ENCODE assay signal across 8 cellular contexts in genomic region chr20:45322952-45323383, GRCh38. TPM values are rescaled to one million over a fixed set of nuclear protein-coding genes. Genes with fewer than 3 reads are reported as not detected.
DNase-seq lines count a peak whose midpoint lies in the region; ATAC-seq and TF ChIP-seq lines count a peak whose summit lies in the region.

No MANE protein-coding gene starts in this region.

- H3K36me3 ChIP-seq in suprapubic skin: peaks cover 30% of the 10 kb centered on the region

- no peak overlapping the region for H3K4me3 ChIP-seq in choroid plexus epithelial cell (ENCODE audit: low read depth, low read length)
- H3K4me3 ChIP-seq in suprapubic skin: no peak overlapping the region

- no peaks in the 10 kb centered on the region for H3K9me3 ChIP-seq in suprapubic skin

- no peak for TF ChIP-seq EP300 in suprapubic skin (IDR thresholded peaks at IDR 0.05)

- no peaks in the 10 kb centered on the region for H3K27me3 ChIP-seq in suprapubic skin

- no peak for ATAC-seq in GM18505 (IDR thresholded peaks at IDR 0.05; ENCODE audit: unreplicated experiment)

- peaks cover 5% of the 10 kb centered on the region for H3K4me1 ChIP-seq in suprapubic skin

- 54% methylated on average over 7 of the region's 7 CpGs for WGBS in suprapubic skin

- H3K27ac ChIP-seq in suprapubic skin: no peak overlapping the region

- TF ChIP-seq CTCF in choroid plexus epithelial cell (conservative IDR thresholded peaks at IDR 0.05; ENCODE audit: low read depth, low read length) (peak; percentile 25), suprapubic skin (IDR thresholded peaks at IDR 0.05) (no peak)

- TF ChIP-seq POLR2A in GM18505 (IDR thresholded peaks at IDR 0.05; ENCODE audit: borderline replicate concordance, extremely low read depth, insufficient read depth, insufficient read length): no peak
- no peak for TF ChIP-seq POLR2A in suprapubic skin (IDR thresholded peaks at IDR 0.05)

- peak; percentile 15 for DNase-seq in NCI-H1092 treated with DMSO at 0.1 percent for 48 hours (lab: John Stamatoyannopoulos, UW)
- DNase-seq in NCI-H1092 (lab: John Stamatoyannopoulos, UW): no peak
- DNase-seq in NCI-H82 (lab: John Stamatoyannopoulos, UW): peak; percentile 85
- DNase-seq in choroid plexus epithelial cell (ENCODE audit: low read depth): peak; percentile 50
- DNase-seq in midbrain (lab: John Stamatoyannopoulos, UW): peak; percentile 83
- no peak for DNase-seq in stimulated activated naive CD4-positive, alpha-beta T cell (lab: John Stamatoyannopoulos, UW)
- DNase-seq in suprapubic skin (ENCODE audit: low spot score in 2 of 2): no peak

RNA-seq across cellular contexts. Expression of gene MATN4, which starts 14.9 kb away (rescaled TPM):
- 1 to 10 TPM in 1 of 4 donors, under 1 TPM in 2, not detected in 1; 0.25 to 1.5 (median 0.94) TPM for total RNA-seq in suprapubic skin

RNA-seq across cellular contexts. Expression of gene RBPJL, which starts 16.3 kb away (rescaled TPM):
- total RNA-seq in suprapubic skin: not detected

RNA-seq across cellular contexts. Expression of gene SDC4, which starts 25.3 kb away (rescaled TPM):
- 100 to 1,000 TPM; 156 to 255 (median 216) TPM for total RNA-seq in suprapubic skin

RNA-seq across cellular contexts. Expression of gene SYS1, which starts 40.0 kb away (rescaled TPM):
- 10 to 100 TPM; 30.9 to 49.5 (median 38.7) TPM for total RNA-seq in suprapubic skin

RNA-seq across cellular contexts. Expression of gene TP53TG5, which starts 55.2 kb away (rescaled TPM):
- under 1 TPM in 1 of 4 donors, not detected in 3; 0.32 TPM for total RNA-seq in suprapubic skin

Comparison
In these comparisons a context has a peak if more than half of its experiments do, and no peak if none do; other contexts are left out.
1. DNase-seq: peak in NCI-H1092 treated with DMSO at 0.1 percent for 48 hours (single experiment), NCI-H82 (single experiment), choroid plexus epithelial cell (single experiment) and midbrain (single experiment); none in NCI-H1092 (single experiment), stimulated activated naive CD4-positive, alpha-beta T cell (0 of 6) and suprapubic skin (0 of 2).